In the genomic region with DNA sequence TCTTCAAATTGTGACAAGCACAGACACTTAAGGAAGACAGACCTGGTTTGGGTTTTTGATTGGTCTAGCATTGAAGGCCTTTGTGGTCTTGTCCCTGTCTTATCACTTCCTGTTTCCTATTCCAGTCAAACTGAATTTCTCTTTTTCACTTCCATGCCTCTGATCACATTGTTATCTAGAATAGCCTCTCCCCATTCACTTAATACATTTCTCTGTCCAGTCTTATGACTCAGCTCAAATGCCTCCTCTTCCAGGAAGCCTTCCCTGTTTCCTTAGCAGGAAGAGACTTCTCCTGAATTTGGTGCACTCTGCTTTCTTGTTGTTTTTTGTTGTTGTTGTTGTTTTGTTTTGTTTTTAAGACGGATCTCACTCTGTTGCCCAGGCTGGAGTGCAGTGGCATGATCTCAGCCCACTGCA, we compare ENCODE assay signal across 12 cellular contexts. TPM values are rescaled to one million over a fixed set of nuclear protein-coding genes. Genes with fewer than 3 reads are reported as not detected.
DNase-seq lines count a peak whose midpoint lies in the region; ATAC-seq, FAIRE-seq and TF ChIP-seq lines count a peak whose summit lies in the region.
"Had no signal": no experiment of that assay in that cellular context is flagged by ENCODE, and none has a peak within 500 bp of the region (broad histone marks: within the 10 kb centered on the region; RNA-seq: fewer than 3 reads in every experiment).

No MANE protein-coding gene starts in this region.

- POLR2A ChIA-PET in H1 (lab: Charles Lee; ENCODE audit: partially characterized antibody), result interaction anchor here (1.2 kb wide), 1 partner anchor 16 kb away, joined by 3 read pairs; no protein-coding TSS in a partner anchor

- H3K4ac ChIP-seq in H1 (replicated peaks; ENCODE audit: insufficient read length, low read depth, low read length), result no peak overlapping the region

- H3K36me3 Mint-ChIP-seq in GM23338 (ENCODE audit: low read depth) (peaks cover 25% of the 10 kb centered on the region), glutamatergic neuron (ENCODE audit: unreplicated experiment) (no peaks in the 10 kb centered on the region)
- H3K36me3 Mint-ChIP-seq in stimulated activated memory B cell treated with anti-CD40 and anti-IgM and Interleukin-4, amounts not matched to agents 10 μg/mL and 1 μg/mL and 100 μg/mL, for 72 hours, result peaks cover 37% of the 10 kb centered on the region

- TF ChIP-seq RAD21 in H1 (IDR thresholded peaks at IDR 0.05 in 1 of 2, conservative IDR thresholded peaks at IDR 0.05 in 1 of 2; ENCODE audit: low read depth in 2 of 2, low read length in 2 of 2), result no peak

- no peak for DNase-seq in GM23338 (ENCODE audit: low spot score)
- peak; percentile 34 for DNase-seq in OCI-M2 (lab: John Stamatoyannopoulos, UW; ENCODE audit: unreplicated experiment)
- DNase-seq in H1 (ENCODE audit: low read depth in 1 of 2, low spot score in 2 of 2), result no peak
- no peak for DNase-seq in dorsolateral prefrontal cortex
- no peak for DNase-seq in glutamatergic neuron
- no peak for DNase-seq in WERI-Rb-1
- DNase-seq: activated naive CD4-positive, alpha-beta T cell; DND-41; NCI-H2081; SHP77 had no signal

- no peak overlapping the region for H2BK12ac ChIP-seq in H1 (ENCODE audit: low read depth, low read length)

- ATAC-seq in GM23338, result no peak
- ATAC-seq in stimulated activated memory B cell treated with anti-CD40 and anti-IgM and Interleukin-4, amounts not matched to agents 10 μg/mL and 1 μg/mL and 100 μg/mL, for 72 hours, result no peak

- H3K36me3 ChIP-seq in GM23338 (ENCODE audit: insufficient read depth), result peaks cover 5% of the 10 kb centered on the region; the same call in 1 of the 2 replicates
- H3K36me3 ChIP-seq in H1 (ENCODE audit: control insufficient read depth in 2 of 4, insufficient read depth in 4 of 4, low read length in 3 of 4), result no peaks in the 10 kb centered on the region
- H3K36me3 ChIP-seq in WERI-Rb-1, result peaks cover 13% of the 10 kb centered on the region; the same call in 1 of the 2 replicates

- H3K4me1 Mint-ChIP-seq in GM23338 (peaks cover 57% of the 10 kb centered on the region), glutamatergic neuron (ENCODE audit: low read depth, unreplicated experiment) (peaks cover 2% of the 10 kb centered on the region)
- H3K4me1 Mint-ChIP-seq in stimulated activated memory B cell treated with anti-CD40 and anti-IgM and Interleukin-4, amounts not matched to agents 10 μg/mL and 1 μg/mL and 100 μg/mL, for 72 hours, result peaks cover 26% of the 10 kb centered on the region

- H3K9me2 ChIP-seq in GM23338 (ENCODE audit: insufficient read depth), result 0 out of 2 replicates have a peak, but pooled peaks cover 6% of the 10 kb centered on the region

- no peak overlapping the region for H4K91ac ChIP-seq in H1 (replicated peaks; ENCODE audit: insufficient read length, low read length)

- H2BK20ac ChIP-seq in H1 (ENCODE audit: low read length), result no peak overlapping the region

- H2AFZ ChIP-seq in GM23338, result no peak overlapping the region
- no peak overlapping the region for H2AFZ ChIP-seq in H1 (ENCODE audit: low read length)

- H3K14ac ChIP-seq in H1 (ENCODE audit: insufficient read length), result no peak overlapping the region

- H3K27me3 ChIP-seq in GM23338 (ENCODE audit: insufficient read depth), result no peaks in the 10 kb centered on the region
- no peaks in the 10 kb centered on the region for H3K27me3 ChIP-seq in H1 (replicated peaks in 1 of 4; ENCODE audit: control insufficient read depth in 3 of 4, extremely low read depth in 1 of 4, insufficient read depth in 3 of 4, low read length in 3 of 4)
- H3K27me3 ChIP-seq in dorsolateral prefrontal cortex, result no peaks in the 10 kb centered on the region
- H3K27me3 ChIP-seq in WERI-Rb-1 (ENCODE audit: insufficient read depth, low read depth, severe bottlenecking), result no peaks in the 10 kb centered on the region

- no peaks in the 10 kb centered on the region for H3K23me2 ChIP-seq in H1 (ENCODE audit: low read depth, low read length)

- 0 out of 2 replicates have a peak overlapping the region, but pooled peaks have one; percentile 55 for H3K27ac ChIP-seq in GM23338 (ENCODE audit: low read depth)
- no peak overlapping the region for H3K27ac ChIP-seq in H1 (ENCODE audit: low read depth, low read length)
- H3K27ac ChIP-seq in dorsolateral prefrontal cortex, result no peak overlapping the region
- H3K27ac ChIP-seq in WERI-Rb-1, result no peak overlapping the region

- H3K4me2 ChIP-seq in GM23338 (no peak overlapping the region), H1 (ENCODE audit: insufficient read depth in 1 of 2, low read depth in 2 of 2, low read length in 2 of 2) (no peak overlapping the region)

- H3K9me3 ChIP-seq in H1 (ENCODE audit: insufficient read depth in 2 of 2, low read depth in 1 of 2, low read length in 1 of 2), result no peaks in the 10 kb centered on the region
- no peaks in the 10 kb centered on the region for H3K9me3 ChIP-seq in WERI-Rb-1 (ENCODE audit: severe bottlenecking)

- H2AK5ac ChIP-seq in H1 (ENCODE audit: low read depth, low read length), result no peak overlapping the region

- H3K27ac Mint-ChIP-seq in GM23338 (peak overlapping the region; percentile 61), glutamatergic neuron (ENCODE audit: unreplicated experiment) (no peak overlapping the region)
- peak overlapping the region; percentile 34 for H3K27ac Mint-ChIP-seq in stimulated activated memory B cell treated with anti-CD40 and anti-IgM and Interleukin-4, amounts not matched to agents 10 μg/mL and 1 μg/mL and 100 μg/mL, for 72 hours

- H3K4me3 ChIP-seq in GM23338, result no peak overlapping the region
- no peak overlapping the region for H3K4me3 ChIP-seq in H1 (ENCODE audit: extremely low read depth in 1 of 4, insufficient read depth in 2 of 4, low read depth in 3 of 4, low read length in 4 of 4)
- no peak overlapping the region for H3K4me3 ChIP-seq in dorsolateral prefrontal cortex
- H3K4me3 ChIP-seq in WERI-Rb-1 (ENCODE audit: low read depth, low read length), result no peak overlapping the region
- H3K4me3 ChIP-seq: lung had no signal

- no peak overlapping the region for H3K9ac ChIP-seq in H1 (replicated peaks in 1 of 4; ENCODE audit: extremely low read depth in 1 of 4, low read depth in 3 of 4, low read length in 3 of 4)

- H3K4me3 Mint-ChIP-seq in GM23338 (no peak overlapping the region), glutamatergic neuron (ENCODE audit: unreplicated experiment) (no peak overlapping the region)
- no peak overlapping the region for H3K4me3 Mint-ChIP-seq in stimulated activated memory B cell treated with anti-CD40 and anti-IgM and Interleukin-4, amounts not matched to agents 10 μg/mL and 1 μg/mL and 100 μg/mL, for 72 hours

- FAIRE-seq in H1 (lab: Jason Lieb, UNC), result no peak

- no peak overlapping the region for H3K56ac ChIP-seq in H1 (replicated peaks; ENCODE audit: insufficient read length, low read depth, low read length)

- peaks cover 16% of the 10 kb centered on the region for H3K27me3 Mint-ChIP-seq in GM23338 (ENCODE audit: insufficient read depth, low read depth, poor library complexity)
- H3K27me3 Mint-ChIP-seq in stimulated activated memory B cell treated with anti-CD40 and anti-IgM and Interleukin-4, amounts not matched to agents 10 μg/mL and 1 μg/mL and 100 μg/mL, for 72 hours, result no peaks in the 10 kb centered on the region
- H3K27me3 Mint-ChIP-seq in glutamatergic neuron (ENCODE audit: unreplicated experiment), result no peaks in the 10 kb centered on the region

- no peak for TF ChIP-seq POLR2A in H1 (IDR thresholded peaks at IDR 0.05; ENCODE audit: control extremely low read depth in 1 of 2, low read depth in 2 of 2, low read length in 2 of 2)

- H3K9me3 Mint-ChIP-seq in GM23338, result no peaks in the 10 kb centered on the region
- H3K9me3 Mint-ChIP-seq in stimulated activated memory B cell treated with anti-CD40 and anti-IgM and Interleukin-4, amounts not matched to agents 10 μg/mL and 1 μg/mL and 100 μg/mL, for 72 hours, result no peaks in the 10 kb centered on the region
- no peaks in the 10 kb centered on the region for H3K9me3 Mint-ChIP-seq in glutamatergic neuron (ENCODE audit: unreplicated experiment)

- CTCF ChIA-PET in H1 (lab: Charles Lee; ENCODE audit: partially characterized antibody), result interaction anchor here (1.3 to 8.2 kb wide), 4 partner anchors 15 to 94 kb away, joined by 3 to 43 read pairs (median 5); no protein-coding TSS in a partner anchor

- H3K79me1 ChIP-seq in H1 (ENCODE audit: low read depth, low read length), result peaks cover 6% of the 10 kb centered on the region

- no peak overlapping the region for H4K8ac ChIP-seq in H1 (ENCODE audit: extremely low read depth, insufficient read depth, low read length)

- 91% methylated on average over 1 of the region's 1 CpG; no CpG with 5 or more reads in 1 of the 2 experiments for WGBS in H1 (ENCODE audit: extremely low coverage in 1 of 2, insufficient coverage in 1 of 2, insufficient read length in 1 of 2, insufficient replicate concordance in 2 of 2, low coverage in 1 of 2, low lambda C conversion rate in 2 of 2, missing lambda C conversion rate in 1 of 2), 2 experiments

- H3K18ac ChIP-seq in H1 (ENCODE audit: extremely low read depth, low read length), result no peak overlapping the region

- TF ChIP-seq CTCF in GM23338 (conservative IDR thresholded peaks at IDR 0.05; ENCODE audit: low read depth in 2 of 2) (no peak), H1 (IDR thresholded peaks at IDR 0.05; ENCODE audit: control extremely low read depth in 1 of 3, insufficient read depth in 1 of 3, low read depth in 1 of 3, low read length in 3 of 3) (no peak), dorsolateral prefrontal cortex (IDR thresholded peaks at IDR 0.05 in 54 of 56, conservative IDR thresholded peaks at IDR 0.05 in 2 of 56; ENCODE audit: low read depth in 1 of 56, partially characterized antibody in 56 of 56) (no peak), glutamatergic neuron (IDR thresholded peaks at IDR 0.05; ENCODE audit: partially characterized antibody, unreplicated experiment) (no peak), WERI-Rb-1 (IDR thresholded peaks at IDR 0.05; ENCODE audit: low read depth, low read length) (no peak)

- H2BK15ac ChIP-seq in H1 (ENCODE audit: low read length), result no peak overlapping the region

- intact Hi-C loops in dorsolateral prefrontal cortex (cut with DNase I), result no loop called here

- H3K79me2 ChIP-seq in GM23338 (replicated peaks; ENCODE audit: insufficient read depth), result peaks cover 52% of the 10 kb centered on the region
- H3K79me2 ChIP-seq in H1 (ENCODE audit: control insufficient read depth in 1 of 2, insufficient read depth in 2 of 2, low read length in 2 of 2), result peaks cover 0 to 8% of the 10 kb centered on the region in 2 experiments; a peak in 1 of 4 replicates

- H2BK120ac ChIP-seq in H1 (replicated peaks; ENCODE audit: low read depth, low read length), result no peak overlapping the region

- 0 out of 2 replicates have a peak overlapping the region, but pooled peaks have one; percentile 0 for H2BK5ac ChIP-seq in H1 (ENCODE audit: low read depth, low read length)

- peaks cover 46% of the 10 kb centered on the region for H3K4me1 ChIP-seq in GM23338 (ENCODE audit: insufficient read depth)
- H3K4me1 ChIP-seq in H1 (replicated peaks in 1 of 4; ENCODE audit: control insufficient read depth in 3 of 4, insufficient read depth in 4 of 4, low read length in 3 of 4), result peaks cover 8 to 27% (median 17%) of the 10 kb centered on the region in 4 experiments

- H3F3A ChIP-seq in GM23338 (replicated peaks; ENCODE audit: low read depth), result peaks cover 3% of the 10 kb centered on the region; the same call in 1 of the 2 replicates

- no peak for TF ChIP-seq EP300 in H1 (IDR thresholded peaks at IDR 0.05; ENCODE audit: borderline replicate concordance in 1 of 2, low read depth in 2 of 2, low read length in 2 of 2)

- no peak overlapping the region for H4K5ac ChIP-seq in H1 (ENCODE audit: insufficient read length, low read depth, low read length)

- no peaks in the 10 kb centered on the region; the same call in none of the 2 replicates for H4K20me1 ChIP-seq in GM23338 (replicated peaks; ENCODE audit: insufficient read depth)
- H4K20me1 ChIP-seq in H1 (replicated peaks in 1 of 2; ENCODE audit: control insufficient read depth in 1 of 2, insufficient read depth in 2 of 2, low read length in 2 of 2), result peaks cover 3 to 4% of the 10 kb centered on the region in 2 experiments

- H3K23ac ChIP-seq in H1 (ENCODE audit: insufficient read length), result no peak overlapping the region

RNA-seq across cellular contexts. Expression of gene LIMD1, which starts 45.5 kb away (rescaled TPM):
- 21.8 and 31.5 TPM in 2 replicates for total RNA-seq in GM23338 (2014; rRNA removed; shearing (Covaris generic))
- polyA plus RNA-seq in GM23338 (2016; fragmentation: Nextera tagmentation; extraction: Ambion mirVana), result 8.3 and 10.2 TPM in 2 replicates
- 29.7 and 33.6 TPM in 2 replicates for total RNA-seq in H1 (2021; fragmentation: NEBNext Ultra II Directional; extraction: Animal tissue kit (Norgen Biotek cat#: 25700))
- polyA plus RNA-seq in H1 (2011; rRNA removed), result 11.4 and 13.5 TPM in 2 replicates
- polyA plus RNA-seq in H1 (2011; cell fraction: cytosol; rRNA removed), result 12.3 TPM
- polyA plus RNA-seq in H1 (2011; cell fraction: nucleus; rRNA removed), result 28.9 TPM
- polyA plus RNA-seq in H1 (2012, experiment 1 of 2), result 11.8 to 21.0 TPM (median 15.1 TPM) in 4 replicates
- 6.2 TPM for polyA plus RNA-seq in H1 (2012, experiment 2 of 2)
- 9.1 TPM for polyA plus RNA-seq in H1 (2013, experiment 1 of 2)
- 8.6 TPM for polyA plus RNA-seq in H1 (2013, experiment 2 of 2)
- polyA minus RNA-seq in H1 (2011; rRNA and poly(A)+ RNA removed), result 59.1 and 59.3 TPM in 2 replicates
- polyA minus RNA-seq in H1 (2011; cell fraction: cytosol; rRNA and poly(A)+ RNA removed), result 23.7 TPM
- 26.6 TPM for polyA minus RNA-seq in H1 (2011; cell fraction: nucleus; rRNA and poly(A)+ RNA removed)
- total RNA-seq in dorsolateral prefrontal cortex, result 10 to 100 TPM in 48 of 120 experiments, 1 to 10 TPM in 72; 4.4 to 23.9 (median 9.4) TPM
- 5.2 TPM for total RNA-seq in glutamatergic neuron (ENCODE audit: unreplicated experiment)

RNA-seq across cellular contexts. Expression of gene SACM1L, which starts 49.1 kb away (rescaled TPM):
- 97.2 and 97.8 TPM in 2 replicates for total RNA-seq in GM23338 (2014; rRNA removed; shearing (Covaris generic))
- polyA plus RNA-seq in GM23338 (2016; fragmentation: Nextera tagmentation; extraction: Ambion mirVana) (43.2 and 43.5 TPM in 2 replicates), H1 (2011; rRNA removed) (12.6 and 20.1 TPM in 2 replicates)
- 59.7 and 61.0 TPM in 2 replicates for total RNA-seq in H1 (2021; fragmentation: NEBNext Ultra II Directional; extraction: Animal tissue kit (Norgen Biotek cat#: 25700))
- polyA plus RNA-seq in H1 (2011; cell fraction: cytosol; rRNA removed), result 26.3 TPM
- 19.6 TPM for polyA plus RNA-seq in H1 (2011; cell fraction: nucleus; rRNA removed)
- polyA plus RNA-seq in H1 (2012, experiment 1 of 2), result 32.3 to 54.1 TPM (median 35.9 TPM) in 4 replicates
- polyA plus RNA-seq in H1 (2012, experiment 2 of 2), result 2.9 TPM
- 35.0 TPM for polyA plus RNA-seq in H1 (2013, experiment 1 of 2)
- polyA plus RNA-seq in H1 (2013, experiment 2 of 2), result 32.1 TPM
- 37.4 and 48.7 TPM in 2 replicates for polyA minus RNA-seq in H1 (2011; rRNA and poly(A)+ RNA removed)
- 49.0 TPM for polyA minus RNA-seq in H1 (2011; cell fraction: cytosol; rRNA and poly(A)+ RNA removed)
- 59.5 TPM for polyA minus RNA-seq in H1 (2011; cell fraction: nucleus; rRNA and poly(A)+ RNA removed)
- total RNA-seq in dorsolateral prefrontal cortex (100 to 1,000 TPM in 1 of 120 experiments, 10 to 100 TPM in 119; 44.0 to 100 (median 73.4) TPM), glutamatergic neuron (ENCODE audit: unreplicated experiment) (59.2 TPM)
